ENCODE assay signal across 5 cellular contexts in the genomic region with DNA sequence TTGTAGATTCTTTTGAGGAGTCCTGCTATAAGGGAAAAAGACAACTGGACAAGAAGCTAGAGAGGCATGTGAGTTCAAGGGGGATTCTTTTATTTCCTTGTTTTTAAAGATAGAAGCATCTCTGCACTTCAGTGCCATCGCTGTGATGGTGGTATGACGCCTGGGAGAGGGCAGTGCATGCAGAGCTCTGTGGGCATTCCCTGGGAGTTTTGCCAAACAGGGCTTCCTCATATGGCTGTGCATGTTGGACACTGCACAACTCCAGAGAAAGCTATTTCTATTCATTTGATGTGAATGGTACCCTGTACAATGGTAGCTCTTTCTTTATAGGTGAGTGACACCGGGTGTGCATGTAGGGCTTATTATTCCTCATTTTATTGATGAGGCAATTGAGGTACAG.
"Had no signal": no experiment of that assay in that cellular context is flagged by ENCODE, and none has a peak within 500 bp of the region (broad histone marks: within the 10 kb centered on the region; RNA-seq: fewer than 3 reads in every experiment).

No MANE protein-coding gene starts in this region.

- DNase-seq: IMR-90, KBM-7, KG1 had no signal

- ATAC-seq: HepG2, K562 had no signal
